31 cellular contexts compared by ENCODE assay signal in the genomic region with DNA sequence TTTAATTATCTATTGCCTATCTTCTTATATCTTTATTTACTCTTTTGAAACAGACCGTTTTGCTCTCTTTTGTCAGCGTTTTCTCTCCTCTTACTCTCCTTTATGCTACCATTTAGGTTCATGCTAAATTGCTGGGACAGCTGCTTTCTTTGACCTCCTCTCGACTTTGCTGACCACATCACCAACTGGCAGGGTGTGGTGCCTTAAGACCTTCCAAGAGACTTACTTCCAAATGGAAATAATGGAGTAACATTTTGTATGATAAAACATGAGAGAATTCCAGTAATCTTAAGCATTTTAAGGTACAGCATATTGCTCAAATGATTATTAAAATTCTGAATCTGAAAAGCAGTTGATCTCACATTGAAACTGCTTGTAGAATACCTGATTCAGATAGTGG.
"Had no signal": no experiment of that assay in that cellular context is flagged by ENCODE, and none has a peak within 500 bp of the region (broad histone marks: within the 10 kb centered on the region; RNA-seq: fewer than 3 reads in every experiment).

No MANE protein-coding gene starts in this region.

- DNase-seq: activated CD4-positive, alpha-beta T cell treated with anti-CD3 and anti-CD28 coated beads for 4 hours; activated CD4-positive, alpha-beta T cell treated with anti-CD3 and anti-CD28 coated beads, Interleukin-2, amount 50 U/mL, for 4 hours; activated CD4-positive, CD25-positive, alpha-beta regulatory T cell; activated naive CD4-positive, alpha-beta T cell treated with Interleukin-2 at 50 U/mL for 16 hours; activated T-cell treated with anti-CD3 and anti-CD28 coated beads for 4 hours; activated T-cell treated with anti-CD3 and anti-CD28 coated beads, Interleukin-2, amount 50 U/mL, for 72 hours; anterior cingulate cortex; cerebellar nuclear complex; colonic mucosa; effector memory CD8-positive, alpha-beta T cell; erythroblast; foreskin melanocyte; heart right ventricle; kidney glomerular epithelial cell; left lung; lower lobe of right lung; mesenchymal stem cell; posterior cingulate gyrus; sigmoid colon; stimulated activated CD4-positive, alpha-beta T cell treated with anti-CD3 and anti-CD28 coated beads, Interleukin-15, amount 100 ng/mL, for 24 hours; stimulated activated CD4-positive, alpha-beta T cell treated with anti-CD3 and anti-CD28 coated beads, Interleukin-2, amount 100 ng/mL, for 24 hours; stimulated activated naive B cell treated with anti-CD40 and anti-IgM and Interleukin-4, amounts not matched to agents 10 μg/mL and 1 μg/mL and 100 μg/mL, for 72 hours; stomach; T-helper 1 cell; tibial artery; upper lobe of right lung had no signal

- H3K27me3 Mint-ChIP-seq: activated naive CD8-positive, alpha-beta T cell; brain; effector memory CD8-positive, alpha-beta T cell; stimulated activated naive B cell treated with anti-CD40 and anti-IgM and Interleukin-4, amounts not matched to agents 10 μg/mL and 1 μg/mL and 100 μg/mL, for 72 hours had no signal

- H3K27me3 ChIP-seq: cardiac muscle cell, colonic mucosa, heart right ventricle, left lung, sigmoid colon, stomach, tibial artery, upper lobe of right lung had no signal

- H3K4me3 ChIP-seq: cardiac muscle cell, colonic mucosa, heart right ventricle, left lung, lower lobe of right lung, sigmoid colon, stomach, tibial artery, upper lobe of right lung had no signal

- H3K27ac ChIP-seq: cardiac muscle cell, colonic mucosa, heart right ventricle, left lung, lower lobe of right lung, sigmoid colon, stomach, tibial artery, upper lobe of right lung had no signal

- H3K36me3 ChIP-seq: cardiac muscle cell, colonic mucosa, heart right ventricle, left lung, lower lobe of right lung, sigmoid colon, stomach, tibial artery, upper lobe of right lung had no signal

- H3K36me3 Mint-ChIP-seq: activated naive CD8-positive, alpha-beta T cell; brain; natural killer cell treated with Interleukin-12 subunit alpha and Interleukin-12 subunit beta and Interleukin-15 and Interleukin-18, amount 100 ng/mL, for 72 hours had no signal

- H3K9me3 ChIP-seq: colonic mucosa, heart right ventricle, left lung, lower lobe of right lung, sigmoid colon, stomach, tibial artery, upper lobe of right lung had no signal

- H3K4me3 Mint-ChIP-seq: activated naive CD8-positive, alpha-beta T cell; activated T-cell treated with anti-CD3 and anti-CD28 coated beads, Interleukin-2, amount 50 U/mL, for 72 hours; effector memory CD8-positive, alpha-beta T cell; natural killer cell treated with Interleukin-12 subunit alpha and Interleukin-12 subunit beta and Interleukin-15 and Interleukin-18, amount 100 ng/mL, for 72 hours; stimulated activated naive B cell treated with anti-CD40 and anti-IgM and Interleukin-4, amounts not matched to agents 10 μg/mL and 1 μg/mL and 100 μg/mL, for 72 hours; T-helper 2 cell treated with Interferon-gamma antibody and Interleukin-4, amounts not matched to agents 5 μg/mL and 100 μg/mL, for 36 hours had no signal

- H3K27ac Mint-ChIP-seq: activated naive CD8-positive, alpha-beta T cell; activated T-cell treated with anti-CD3 and anti-CD28 coated beads, Interleukin-2, amount 50 U/mL, for 72 hours; effector memory CD8-positive, alpha-beta T cell; natural killer cell treated with Interleukin-12 subunit alpha and Interleukin-12 subunit beta and Interleukin-15 and Interleukin-18, amount 100 ng/mL, for 72 hours; stimulated activated naive B cell treated with anti-CD40 and anti-IgM and Interleukin-4, amounts not matched to agents 10 μg/mL and 1 μg/mL and 100 μg/mL, for 72 hours; T-helper 2 cell treated with Interferon-gamma antibody and Interleukin-4, amounts not matched to agents 5 μg/mL and 100 μg/mL, for 36 hours had no signal

- H3K4me1 ChIP-seq: colonic mucosa, left lung, lower lobe of right lung, upper lobe of right lung had no signal

- ATAC-seq: activated T-cell treated with anti-CD3 and anti-CD28 coated beads, Interleukin-2, amount 50 U/mL, for 72 hours; effector memory CD8-positive, alpha-beta T cell; heart right ventricle; left lung; lower lobe of right lung; natural killer cell treated with Interleukin-12 subunit alpha and Interleukin-12 subunit beta and Interleukin-15 and Interleukin-18, amount 100 ng/mL, for 72 hours; stimulated activated naive B cell treated with anti-CD40 and anti-IgM and Interleukin-4, amounts not matched to agents 10 μg/mL and 1 μg/mL and 100 μg/mL, for 72 hours; upper lobe of right lung had no signal

- H3K9me3 Mint-ChIP-seq: activated T-cell treated with anti-CD3 and anti-CD28 coated beads, Interleukin-2, amount 50 U/mL, for 72 hours; brain; natural killer cell treated with Interleukin-12 subunit alpha and Interleukin-12 subunit beta and Interleukin-15 and Interleukin-18, amount 100 ng/mL, for 72 hours; T-helper 2 cell treated with Interferon-gamma antibody and Interleukin-4, amounts not matched to agents 5 μg/mL and 100 μg/mL, for 36 hours had no signal
